In genomic region chr1:99152132-99152531, GRCh38 we compare ENCODE assay signal across 27 cellular contexts.
"Had no signal": no experiment of that assay in that cellular context is flagged by ENCODE, and none has a peak within 500 bp of the region (broad histone marks: within the 10 kb centered on the region; RNA-seq: fewer than 3 reads in every experiment).

No MANE protein-coding gene starts in this region.

- FAIRE-seq: urothelium cell line had no signal

- DNase-seq: stimulated activated CD4-positive, alpha-beta T cell treated with anti-CD3 and anti-CD28 coated beads, Interleukin-2, amount 100 ng/mL, for 48 hours; stimulated activated CD4-positive, alpha-beta T cell treated with anti-CD3 and anti-CD28 coated beads, Interleukin-4, amount 100 ng/mL, for 1 hour; stimulated activated CD4-positive, alpha-beta T cell treated with anti-CD3 and anti-CD28 coated beads, Interleukin-4, amount 100 ng/mL, for 24 hours; stimulated activated CD4-positive, alpha-beta T cell treated with anti-CD3 and anti-CD28 coated beads, Interleukin-4, amount 100 ng/mL, for 4 hours; stimulated activated CD8-positive, alpha-beta memory T cell treated with anti-CD3 and anti-CD28 coated beads, Interleukin-4, amount 100 ng/mL, for 48 hours; stimulated activated naive B cell treated with anti-CD40 and anti-IgM and Interleukin-4, amounts not matched to agents 10 μg/mL and 1 μg/mL and 100 μg/mL, for 72 hours; stimulated activated naive CD4-positive, alpha-beta T cell; stimulated activated naive CD4-positive, alpha-beta T cell treated with Interleukin-2 at 50 U/mL for 16 hours; stimulated activated naive CD8-positive, alpha-beta T cell treated with anti-CD3 and anti-CD28 coated beads, Interleukin-15, amount 100 ng/mL, for 72 hours; stimulated activated naive CD8-positive, alpha-beta T cell treated with anti-CD3 and anti-CD28 coated beads, Interleukin-15, Interleukin-2, amounts not matched to agents 100 U/mL and 50 U/mL, for 24 hours; stomach; substantia nigra; testis; thyroid gland; tibial artery; transverse colon; trophoblast cell; upper lobe of left lung; upper lobe of right lung; uterus had no signal

- H3K4me3 ChIP-seq: stomach, suprapubic skin, testis, thoracic aorta, thyroid gland, tibial artery, tibial nerve, transverse colon, upper lobe of left lung, upper lobe of right lung, uterus, vagina had no signal

- ATAC-seq: stimulated activated effector memory CD8-positive, alpha-beta T cell treated with anti-CD3 and anti-CD28 coated beads, Interleukin-12 subunit alpha, Interleukin-12 subunit beta, amount 100 ng/mL, for 72 hours; stimulated activated memory B cell treated with anti-CD40 and anti-IgM and Interleukin-4, amounts not matched to agents 10 μg/mL and 1 μg/mL and 100 μg/mL, for 72 hours; stimulated activated naive B cell treated with anti-CD40 and anti-IgM and Interleukin-4, amounts not matched to agents 10 μg/mL and 1 μg/mL and 100 μg/mL, for 72 hours; stimulated activated naive CD8-positive, alpha-beta T cell treated with anti-CD3 and anti-CD28 coated beads, Interleukin-15, amount 100 ng/mL, for 72 hours; stimulated activated naive CD8-positive, alpha-beta T cell treated with anti-CD3 and anti-CD28 coated beads, Interleukin-15, Interleukin-2, amounts not matched to agents 100 U/mL and 50 U/mL, for 24 hours; upper lobe of right lung had no signal

- H3K9me3 ChIP-seq: stomach, suprapubic skin, testis, thoracic aorta, thyroid gland, tibial artery, transverse colon, upper lobe of left lung, upper lobe of right lung, uterus, vagina had no signal

- H3K36me3 ChIP-seq: stomach, suprapubic skin, thoracic aorta, thyroid gland, tibial artery, tibial nerve, transverse colon, upper lobe of left lung, upper lobe of right lung, uterus, vagina had no signal

- H3K27ac ChIP-seq: stomach, suprapubic skin, testis, thoracic aorta, thyroid gland, tibial artery, tibial nerve, transverse colon, upper lobe of left lung, upper lobe of right lung, uterus, vagina had no signal

- H3K27me3 ChIP-seq: stomach, suprapubic skin, testis, thyroid gland, tibial artery, tibial nerve, transverse colon, upper lobe of left lung, upper lobe of right lung, uterus, vagina had no signal

- H3K4me1 ChIP-seq: stomach, suprapubic skin, testis, thyroid gland, tibial artery, tibial nerve, transverse colon, upper lobe of left lung, upper lobe of right lung, uterus, vagina had no signal
